1 cellular context compared by ENCODE assay signal in the genomic region with DNA sequence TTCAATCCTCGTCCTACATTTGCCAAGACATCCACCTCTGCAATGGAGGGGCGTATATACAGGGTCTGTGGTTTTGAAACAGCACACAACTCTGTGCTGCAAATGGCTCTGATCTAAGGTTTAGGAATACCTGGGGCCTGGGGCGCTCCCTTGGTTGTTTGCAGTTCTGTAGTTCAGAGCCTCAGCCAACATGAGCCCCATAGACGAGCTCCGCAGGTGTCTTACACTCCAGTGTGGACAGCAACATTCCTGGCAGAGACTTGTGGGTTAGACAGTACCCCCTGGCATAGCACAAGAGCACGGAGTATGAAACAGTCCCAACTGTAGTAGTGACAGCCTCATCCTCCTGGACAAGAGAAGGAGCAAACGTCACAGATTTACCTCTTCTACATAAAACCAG.
A peak's percentile ranks its signal among the peaks of the same experiment; 100 is the strongest.
TF ChIP-seq lines count a peak whose summit lies in the region.

No MANE protein-coding gene starts in this region.

TF ChIP-seq in H1, 55 proteins besides CTCF, POLR2A, EP300 and RAD21:
- TF ChIP-seq YY1 (IDR thresholded peaks at IDR 0.05; ENCODE audit: low read depth, low read length) (no peak), SUZ12 (IDR thresholded peaks at IDR 0.05; ENCODE audit: low read length) (peak; percentile 30)
- TF ChIP-seq, protein P1, sequence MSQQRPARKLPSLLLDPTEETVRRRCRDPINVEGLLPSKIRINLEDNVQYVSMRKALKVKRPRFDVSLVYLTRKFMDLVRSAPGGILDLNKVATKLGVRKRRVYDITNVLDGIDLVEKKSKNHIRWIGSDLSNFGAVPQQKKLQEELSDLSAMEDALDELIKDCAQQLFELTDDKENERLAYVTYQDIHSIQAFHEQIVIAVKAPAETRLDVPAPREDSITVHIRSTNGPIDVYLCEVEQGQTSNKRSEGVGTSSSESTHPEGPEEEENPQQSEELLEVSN (IDR thresholded peaks at IDR 0.05): no peak
